In the genomic region with DNA sequence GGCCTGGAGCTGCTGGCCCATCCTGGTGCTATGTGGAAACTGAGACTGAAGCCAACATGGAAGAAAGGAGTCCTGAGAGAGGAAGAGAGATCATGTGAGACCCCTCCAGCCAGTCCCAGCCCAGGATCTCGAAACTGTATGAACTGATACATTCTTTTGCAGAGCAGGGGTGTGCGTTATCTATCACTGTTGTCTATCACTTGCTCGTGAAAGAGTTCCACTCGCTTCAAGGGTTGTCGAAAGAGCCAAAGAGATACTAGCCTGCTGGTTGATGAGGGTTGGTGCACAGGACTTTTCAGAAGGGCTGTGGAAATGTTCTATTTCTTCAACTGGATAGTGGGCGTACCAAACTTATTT, we compare ENCODE assay signal across 1 cellular context.
TF ChIP-seq lines count a peak whose summit lies in the region.

No MANE protein-coding gene starts in this region.

TF ChIP-seq in H1, 55 proteins besides CTCF, POLR2A, EP300 and RAD21:
- TF ChIP-seq PHF8 (conservative IDR thresholded peaks at IDR 0.05; ENCODE audit: low read depth, low read length) (no peak), BCL11A (IDR thresholded peaks at IDR 0.05; ENCODE audit: low read depth in 2 of 2, low read length in 2 of 2) (no peak), MAFK (IDR thresholded peaks at IDR 0.05; ENCODE audit: low read depth, low read length) (no peak), CEBPB (IDR thresholded peaks at IDR 0.05; ENCODE audit: low read depth, low read length) (no peak), CHD2 (IDR thresholded peaks at IDR 0.05; ENCODE audit: low read length) (no peak), SIX5 (IDR thresholded peaks at IDR 0.05; ENCODE audit: low read depth, low read length) (no peak), SAP30 (IDR thresholded peaks at IDR 0.05; ENCODE audit: insufficient read depth, insufficient replicate concordance, low read length) (no peak), TAF7 (optimal IDR thresholded peaks at IDR 0.05; ENCODE audit: borderline replicate concordance, low read depth, low read length) (no peak), JUN (IDR thresholded peaks at IDR 0.05; ENCODE audit: low read depth, low read length) (no peak), TBP (IDR thresholded peaks at IDR 0.05; ENCODE audit: low read depth, low read length) (no peak), POLR2AphosphoS5 (IDR thresholded peaks at IDR 0.05; ENCODE audit: low read depth, low read length) (no peak), CBX5 (IDR thresholded peaks at IDR 0.05; ENCODE audit: low read depth, low read length) (no peak), TCF12 (IDR thresholded peaks at IDR 0.05; ENCODE audit: low read depth, low read length) (no peak), SUZ12 (IDR thresholded peaks at IDR 0.05; ENCODE audit: low read length) (no peak)
- TF ChIP-seq, protein P1, sequence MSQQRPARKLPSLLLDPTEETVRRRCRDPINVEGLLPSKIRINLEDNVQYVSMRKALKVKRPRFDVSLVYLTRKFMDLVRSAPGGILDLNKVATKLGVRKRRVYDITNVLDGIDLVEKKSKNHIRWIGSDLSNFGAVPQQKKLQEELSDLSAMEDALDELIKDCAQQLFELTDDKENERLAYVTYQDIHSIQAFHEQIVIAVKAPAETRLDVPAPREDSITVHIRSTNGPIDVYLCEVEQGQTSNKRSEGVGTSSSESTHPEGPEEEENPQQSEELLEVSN (IDR thresholded peaks at IDR 0.05): no peak
- TF ChIP-seq, protein P2, sequence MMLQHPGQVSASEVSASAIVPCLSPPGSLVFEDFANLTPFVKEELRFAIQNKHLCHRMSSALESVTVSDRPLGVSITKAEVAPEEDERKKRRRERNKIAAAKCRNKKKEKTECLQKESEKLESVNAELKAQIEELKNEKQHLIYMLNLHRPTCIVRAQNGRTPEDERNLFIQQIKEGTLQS (IDR thresholded peaks at IDR 0.05; ENCODE audit: insufficient read depth, low read depth, low read length): no peak
- TF ChIP-seq, protein P3, sequence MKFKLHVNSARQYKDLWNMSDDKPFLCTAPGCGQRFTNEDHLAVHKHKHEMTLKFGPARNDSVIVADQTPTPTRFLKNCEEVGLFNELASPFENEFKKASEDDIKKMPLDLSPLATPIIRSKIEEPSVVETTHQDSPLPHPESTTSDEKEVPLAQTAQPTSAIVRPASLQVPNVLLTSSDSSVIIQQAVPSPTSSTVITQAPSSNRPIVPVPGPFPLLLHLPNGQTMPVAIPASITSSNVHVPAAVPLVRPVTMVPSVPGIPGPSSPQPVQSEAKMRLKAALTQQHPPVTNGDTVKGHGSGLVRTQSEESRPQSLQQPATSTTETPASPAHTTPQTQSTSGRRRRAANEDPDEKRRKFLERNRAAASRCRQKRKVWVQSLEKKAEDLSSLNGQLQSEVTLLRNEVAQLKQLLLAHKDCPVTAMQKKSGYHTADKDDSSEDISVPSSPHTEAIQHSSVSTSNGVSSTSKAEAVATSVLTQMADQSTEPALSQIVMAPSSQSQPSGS (IDR thresholded peaks at IDR 0.05; ENCODE audit: low read length): no peak
- TF ChIP-seq, protein P4, sequence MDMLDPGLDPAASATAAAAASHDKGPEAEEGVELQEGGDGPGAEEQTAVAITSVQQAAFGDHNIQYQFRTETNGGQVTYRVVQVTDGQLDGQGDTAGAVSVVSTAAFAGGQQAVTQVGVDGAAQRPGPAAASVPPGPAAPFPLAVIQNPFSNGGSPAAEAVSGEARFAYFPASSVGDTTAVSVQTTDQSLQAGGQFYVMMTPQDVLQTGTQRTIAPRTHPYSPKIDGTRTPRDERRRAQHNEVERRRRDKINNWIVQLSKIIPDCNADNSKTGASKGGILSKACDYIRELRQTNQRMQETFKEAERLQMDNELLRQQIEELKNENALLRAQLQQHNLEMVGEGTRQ (IDR thresholded peaks at IDR 0.05; ENCODE audit: low read length): no peak
- TF ChIP-seq, protein P5, sequence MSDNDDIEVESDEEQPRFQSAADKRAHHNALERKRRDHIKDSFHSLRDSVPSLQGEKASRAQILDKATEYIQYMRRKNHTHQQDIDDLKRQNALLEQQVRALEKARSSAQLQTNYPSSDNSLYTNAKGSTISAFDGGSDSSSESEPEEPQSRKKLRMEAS (IDR thresholded peaks at IDR 0.05): no peak
